11 cellular contexts compared by ENCODE assay signal in genomic region chr20:41248371-41249024, GRCh38.
A peak's percentile ranks its signal among the peaks of the same experiment; 100 is the strongest.
DNase-seq lines count a peak whose midpoint lies in the region; ATAC-seq and TF ChIP-seq lines count a peak whose summit lies in the region.
"Had no signal": no experiment of that assay in that cellular context is flagged by ENCODE, and none has a peak within 500 bp of the region (broad histone marks: within the 10 kb centered on the region; RNA-seq: fewer than 3 reads in every experiment).

No MANE protein-coding gene starts in this region.

- peak overlapping the region; percentile 75 for H3K27ac ChIP-seq in MM.1S (ENCODE audit: low read length)
- H3K27ac ChIP-seq in dorsolateral prefrontal cortex = peak overlapping the region; percentile 80 to 99 (median 95)
- peak overlapping the region; percentile 82 for H3K27ac ChIP-seq in lower lobe of right lung
- H3K27ac ChIP-seq in smooth muscle cell (ENCODE audit: low read depth) = peak overlapping the region; percentile 91

- H4K20me1 ChIP-seq in MM.1S (ENCODE audit: insufficient read depth, low read length) (no peaks in the 10 kb centered on the region), smooth muscle cell (ENCODE audit: low read depth) (no peaks in the 10 kb centered on the region)

- H3K9me3 ChIP-seq in MM.1S (replicated peaks; ENCODE audit: insufficient read depth, low read length) = no peaks in the 10 kb centered on the region
- H3K9me3 ChIP-seq in lower lobe of right lung = no peaks in the 10 kb centered on the region
- no peaks in the 10 kb centered on the region for H3K9me3 ChIP-seq in smooth muscle cell (replicated peaks; ENCODE audit: low read depth)

- DNase-seq in MM.1S (no peak), dorsolateral prefrontal cortex (peak in 1 of 10 donors; percentile 41), lower lobe of right lung (no peak), smooth muscle cell (lab: John Stamatoyannopoulos, UW; ENCODE audit: unreplicated experiment) (no peak), NCI-H1048 (lab: John Stamatoyannopoulos, UW) (no peak), AG20443 (ENCODE audit: low spot score) (no peak), SIG-M5 treated with dmso at 0.1 percent for 504 hours (lab: John Stamatoyannopoulos, UW; ENCODE audit: unreplicated experiment) (no peak)
- no peak for DNase-seq in stimulated activated CD4-positive, alpha-beta T cell treated with anti-CD3 and anti-CD28 coated beads, Interleukin-15, amount 100 ng/mL, for 24 hours
- DNase-seq: activated effector memory CD4-positive, alpha-beta T cell treated with anti-CD3 and anti-CD28 coated beads, Interleukin-2, amount 50 U/mL, for 16 hours; DMS79 treated with DMSO at 0.1 percent for 48 hours; NCI-H187 treated with DMSO at 0.1 percent for 48 hours had no signal

- TF ChIP-seq CTCF in MM.1S (IDR thresholded peaks at IDR 0.05; ENCODE audit: low read length) (no peak), dorsolateral prefrontal cortex (IDR thresholded peaks at IDR 0.05 in 54 of 56, conservative IDR thresholded peaks at IDR 0.05 in 2 of 56; ENCODE audit: low read depth in 1 of 56, partially characterized antibody in 56 of 56) (peak in 3 of 56 donors; percentile 4 to 19 (median 6)), lower lobe of right lung (IDR thresholded peaks at IDR 0.05) (no peak), smooth muscle cell (IDR thresholded peaks at IDR 0.05; ENCODE audit: borderline replicate concordance, insufficient read depth, poor library complexity, severe bottlenecking) (no peak)

- ATAC-seq in lower lobe of right lung = peak; percentile 46 to 62

- H3K36me3 ChIP-seq in MM.1S (replicated peaks; ENCODE audit: insufficient read depth, low read length) = no peaks in the 10 kb centered on the region
- no peaks in the 10 kb centered on the region for H3K36me3 ChIP-seq in lower lobe of right lung
- no peaks in the 10 kb centered on the region for H3K36me3 ChIP-seq in smooth muscle cell (ENCODE audit: low read depth)

- H3K27me3 ChIP-seq in MM.1S (replicated peaks; ENCODE audit: insufficient read depth, low read length) (no peaks in the 10 kb centered on the region), dorsolateral prefrontal cortex (no peaks in the 10 kb centered on the region), lower lobe of right lung (ENCODE audit: low read depth) (no peaks in the 10 kb centered on the region), smooth muscle cell (ENCODE audit: low read depth) (no peaks in the 10 kb centered on the region)

- H3F3A ChIP-seq in MM.1S (ENCODE audit: insufficient read depth, low read length) = peaks cover 20% of the 10 kb centered on the region
- H3F3A ChIP-seq in smooth muscle cell (ENCODE audit: low read depth) = no peaks in the 10 kb centered on the region

- H3K4me3 ChIP-seq in MM.1S (ENCODE audit: low read length) (peak overlapping the region; percentile 35), dorsolateral prefrontal cortex (peak overlapping the region in 3 of 59 donors; percentile 0 to 17 (median 10)), lower lobe of right lung (no peak overlapping the region), smooth muscle cell (no peak overlapping the region)

- H3K4me1 ChIP-seq in MM.1S (ENCODE audit: low read length) (peaks cover 44% of the 10 kb centered on the region), lower lobe of right lung (peaks cover 60% of the 10 kb centered on the region), smooth muscle cell (ENCODE audit: low read depth) (peaks cover 29% of the 10 kb centered on the region)

- peak overlapping the region; percentile 14 for H2AFZ ChIP-seq in MM.1S (ENCODE audit: low read length)
- H2AFZ ChIP-seq in smooth muscle cell (ENCODE audit: low read depth) = no peak overlapping the region

- 78% methylated on average over 4 of the region's 4 CpGs for WGBS in smooth muscle cell (ENCODE audit: low lambda C conversion rate)

- H3K4me2 ChIP-seq in MM.1S (ENCODE audit: low read depth, low read length) (peak overlapping the region; percentile 81), smooth muscle cell (peak overlapping the region; percentile 72)

- intact Hi-C loops in dorsolateral prefrontal cortex (cut with DNase I) (loop anchor here (2.0 to 10.0 kb wide), 5 partner anchors 66 to 156 kb away; partner anchors contain the start of genes ZHX3 (in 2 of the 2) and LPIN3 (in 1 of the 2)), lower lobe of right lung (cut with DNase I) (no loop called here)

- H3K9me2 ChIP-seq in MM.1S (replicated peaks; ENCODE audit: insufficient read depth, low read length) = no peaks in the 10 kb centered on the region

- H3K79me2 ChIP-seq in MM.1S (ENCODE audit: low read length) (0 out of 2 replicates have a peak, but pooled peaks cover 4% of the 10 kb centered on the region), smooth muscle cell (ENCODE audit: low read depth) (no peaks in the 10 kb centered on the region)

- H3K9ac ChIP-seq in MM.1S (ENCODE audit: low read length) (peak overlapping the region; percentile 26; the same call in 1 of the 2 replicates), smooth muscle cell (ENCODE audit: low read depth) (peak overlapping the region; percentile 54)
